In the genomic region with DNA sequence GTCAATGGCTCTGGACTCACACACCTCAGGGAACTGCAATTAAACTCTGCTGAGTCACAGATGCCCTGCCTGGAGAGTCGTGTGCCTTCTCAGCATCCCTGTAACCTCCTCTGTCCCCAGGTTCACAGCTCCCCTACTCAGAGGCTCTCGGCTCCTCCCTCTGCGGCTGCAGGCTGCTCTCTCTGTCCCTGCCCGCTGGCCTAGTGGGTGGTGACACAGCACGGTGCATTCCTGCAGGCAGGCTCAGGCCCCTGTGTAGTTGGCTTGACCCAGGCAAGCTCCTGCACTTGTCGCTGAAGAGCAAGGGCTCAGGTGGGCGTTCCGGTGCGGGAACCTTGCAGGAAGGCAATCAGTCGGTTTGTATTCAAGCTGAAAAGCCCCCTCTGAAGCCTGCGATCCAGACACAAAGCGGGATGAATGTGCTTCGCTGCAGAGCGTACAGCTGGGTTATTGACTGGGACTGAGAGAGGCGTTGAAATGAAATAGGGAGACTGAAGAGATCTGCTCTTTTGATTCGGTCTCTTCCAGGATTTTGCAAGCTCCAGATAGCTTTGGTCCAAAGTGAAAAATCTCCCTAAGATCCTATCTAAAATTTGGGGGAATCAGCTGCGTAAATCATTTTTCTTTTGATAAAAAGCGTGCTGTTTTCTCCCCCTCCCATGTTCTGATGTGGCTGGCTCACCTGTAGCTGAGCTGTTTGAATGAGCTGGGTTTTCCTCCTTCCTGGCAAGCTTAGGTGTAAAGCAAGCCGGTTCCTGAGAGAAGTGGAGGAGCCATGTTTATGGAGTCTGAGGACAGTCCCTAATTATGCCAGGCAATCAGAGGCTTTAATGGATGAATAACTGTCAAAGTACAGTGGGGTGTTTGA, we compare ENCODE assay signal across 8 cellular contexts.
DNase-seq lines count a peak whose midpoint lies in the region; ATAC-seq and TF ChIP-seq lines count a peak whose summit lies in the region.

No MANE protein-coding gene starts in this region.

- no peaks in the 10 kb centered on the region for H3K36me3 Mint-ChIP-seq in endothelial cell (ENCODE audit: low read depth, unreplicated experiment)

- peak; percentile 41 for DNase-seq in NCI-H1092 (lab: John Stamatoyannopoulos, UW)
- DNase-seq in endothelial cell (ENCODE audit: low spot score), result peak; percentile 29
- peak; percentile 83 for DNase-seq in pons (ENCODE audit: low spot score)
- no peak for DNase-seq in activated CD4-positive, alpha-beta T cell treated with anti-CD3 and anti-CD28 coated beads, Interleukin-2, amount 50 U/mL, for 4 hours
- no peak for DNase-seq in CD1c-positive myeloid dendritic cell (ENCODE audit: extremely low spot score)
- DNase-seq in stimulated activated naive CD4-positive, alpha-beta T cell treated with Interleukin-2 at 50 U/mL for 16 hours (lab: John Stamatoyannopoulos, UW), result no peak

- H3K27me3 Mint-ChIP-seq in endothelial cell (ENCODE audit: unreplicated experiment), result peaks cover 4% of the 10 kb centered on the region

- ATAC-seq in GM18858 (IDR thresholded peaks at IDR 0.05; ENCODE audit: unreplicated experiment), result peak; percentile 54
- ATAC-seq in HG03108 (IDR thresholded peaks at IDR 0.05; ENCODE audit: unreplicated experiment), result no peak

- no peak overlapping the region for H3K4me3 Mint-ChIP-seq in endothelial cell (ENCODE audit: unreplicated experiment)

- H3K4me1 Mint-ChIP-seq in endothelial cell (ENCODE audit: unreplicated experiment), result no peaks in the 10 kb centered on the region

- TF ChIP-seq CTCF in endothelial cell (IDR thresholded peaks at IDR 0.05; ENCODE audit: unreplicated experiment), result no peak

- no peak overlapping the region for H3K27ac Mint-ChIP-seq in endothelial cell (ENCODE audit: unreplicated experiment)

- no peaks in the 10 kb centered on the region for H3K9me3 Mint-ChIP-seq in endothelial cell (ENCODE audit: unreplicated experiment)

Comparison
In these comparisons a context has a peak if more than half of its experiments do, and no peak if none do; other contexts are left out.
1. DNase-seq: peak in NCI-H1092 (single experiment), endothelial cell (single experiment) and pons (single experiment); none in activated CD4-positive, alpha-beta T cell treated with anti-CD3 and anti-CD28 coated beads, Interleukin-2, amount 50 U/mL, for 4 hours (0 of 2), CD1c-positive myeloid dendritic cell (single experiment) and stimulated activated naive CD4-positive, alpha-beta T cell treated with Interleukin-2 at 50 U/mL for 16 hours (single experiment).